8 cellular contexts compared by ENCODE assay signal in genomic region chr16:1309888-1310831, GRCh38. TPM values are rescaled to one million over a fixed set of nuclear protein-coding genes. Genes with fewer than 3 reads are reported as not detected.
DNase-seq lines count a peak whose midpoint lies in the region; ATAC-seq and TF ChIP-seq lines count a peak whose summit lies in the region.

No MANE protein-coding gene starts in this region.

- DNase-seq in AG10803 (ENCODE audit: low read depth): peak; percentile 48
- DNase-seq in MG63: peak; percentile 57
- peak; percentile 81 for DNase-seq in activated CD8-positive, alpha-beta memory T cell treated with anti-CD3 and anti-CD28 coated beads, Interleukin-2, amount 50 U/mL, for 48 hours
- no peak for DNase-seq in nephron progenitor cell
- DNase-seq in transverse colon: peak; percentile 65
- no peak for DNase-seq in NCI-H510A treated with DMSO at 0.1 percent for 48 hours (lab: John Stamatoyannopoulos, UW)

- no peaks in the 10 kb centered on the region for H3K9me3 Mint-ChIP-seq in nephron progenitor cell

- H3K27ac ChIP-seq in esophagus (ENCODE audit: low read depth in 2 of 2, low read length in 1 of 2) (peak overlapping the region; percentile 89 to 97), transverse colon (peak overlapping the region; percentile 96 to 99 (median 98))

- H3K36me3 Mint-ChIP-seq in nephron progenitor cell (ENCODE audit: low read depth): peaks cover 6% of the 10 kb centered on the region

- peak; percentile 6 for ATAC-seq in GM21529 (IDR thresholded peaks at IDR 0.05; ENCODE audit: unreplicated experiment)

- H3K27me3 ChIP-seq in MG63: no peaks in the 10 kb centered on the region
- H3K27me3 ChIP-seq in esophagus (ENCODE audit: control insufficient read depth in 1 of 2, insufficient read depth in 2 of 2, low read length in 2 of 2): no peaks in the 10 kb centered on the region
- H3K27me3 ChIP-seq in transverse colon: no peaks in the 10 kb centered on the region

- TF ChIP-seq POLR2A in transverse colon (IDR thresholded peaks at IDR 0.05): no peak

- H3K36me3 ChIP-seq in MG63: peaks cover 44% of the 10 kb centered on the region
- peaks cover 10 to 28% of the 10 kb centered on the region in 2 donors for H3K36me3 ChIP-seq in esophagus (ENCODE audit: control insufficient read depth in 2 of 2, insufficient read depth in 2 of 2, low read length in 1 of 2)
- peaks cover 0 to 8% (median 2%) of the 10 kb centered on the region in 4 donors for H3K36me3 ChIP-seq in transverse colon

- WGBS in esophagus, 2 donors: 1% methylated on average over 73 to 77 of the region's 77 CpGs
- 1% methylated on average over 50 of the region's 77 CpGs; no CpG with 5 or more reads in 1 of the 2 donors for WGBS in transverse colon (ENCODE audit: low coverage in 1 of 2), 2 donors

- peak overlapping the region; percentile 100 for H3K27ac Mint-ChIP-seq in nephron progenitor cell

- TF ChIP-seq EP300 in transverse colon (IDR thresholded peaks at IDR 0.05; ENCODE audit: low read depth): no peak

- H3K9me3 ChIP-seq in MG63 (no peaks in the 10 kb centered on the region), esophagus (ENCODE audit: control insufficient read depth in 2 of 2, insufficient read depth in 1 of 2, low read depth in 1 of 2, low read length in 1 of 2) (no peaks in the 10 kb centered on the region), transverse colon (no peaks in the 10 kb centered on the region)

- H3K27me3 Mint-ChIP-seq in nephron progenitor cell (ENCODE audit: low read depth, poor library complexity): peaks cover 7% of the 10 kb centered on the region

- H3K4me3 Mint-ChIP-seq in nephron progenitor cell: peak overlapping the region; percentile 100

- TF ChIP-seq CTCF in AG10803 (conservative IDR thresholded peaks at IDR 0.05; ENCODE audit: low read length) (no peak), nephron progenitor cell (IDR thresholded peaks at IDR 0.05) (no peak), transverse colon (IDR thresholded peaks at IDR 0.05) (no peak)

- H3K4me1 ChIP-seq in esophagus (ENCODE audit: control insufficient read depth in 2 of 2, insufficient read depth in 2 of 2, low read length in 1 of 2) (peaks cover 12 to 21% of the 10 kb centered on the region in 2 donors), transverse colon (peaks cover 21 to 32% (median 30%) of the 10 kb centered on the region in 4 donors)

- H3K4me1 Mint-ChIP-seq in nephron progenitor cell: peaks cover 32% of the 10 kb centered on the region

- in situ Hi-C loops in transverse colon (cut with MboI; ENCODE audit: low pct_ligation_motif_present in 1 of 4, low pct_unique_long_range_greater_than_20kb in 1 of 4, low sequenced_read_pairs in 3 of 4): no loop called here

- peak overlapping the region; percentile 81 for H3K4me3 ChIP-seq in AG10803 (ENCODE audit: low read length)
- H3K4me3 ChIP-seq in MG63: peak overlapping the region; percentile 95
- H3K4me3 ChIP-seq in esophagus (ENCODE audit: low read depth in 1 of 2, low read length in 2 of 2): peak overlapping the region; percentile 70 to 88
- peak overlapping the region; percentile 80 to 93 (median 90) for H3K4me3 ChIP-seq in transverse colon

- intact Hi-C loops in transverse colon (cut with DNase I; ENCODE audit: low total_unique reads): no loop called here

RNA-seq across cellular contexts. Expression of gene UBE2I, which starts 0.7 kb away (rescaled TPM):
- 154 and 228 TPM in 2 replicates for total RNA-seq in MG63 (2014; rRNA removed; shearing (Covaris generic); ENCODE audit: low replicate concordance)
- 10 to 100 TPM; 35.4 to 56.9 TPM for polyA plus RNA-seq in esophagus
- total RNA-seq in transverse colon: 100 to 1,000 TPM in 1 of 4 donors, 10 to 100 TPM in 3; 55.4 to 110 (median 58.5) TPM

RNA-seq across cellular contexts. Expression of gene BAIAP3, which starts 23.3 kb away (rescaled TPM):
- 1.1 TPM in 1 of 2 replicates, not detected in the other for total RNA-seq in MG63 (2014; rRNA removed; shearing (Covaris generic); ENCODE audit: low replicate concordance)
- 1 to 10 TPM; 1.2 to 2.7 TPM for polyA plus RNA-seq in esophagus
- total RNA-seq in transverse colon: 100 to 1,000 TPM in 1 of 4 donors, 10 to 100 TPM in 1, 1 to 10 TPM in 2; 7.3 to 190 (median 11.4) TPM

RNA-seq across cellular contexts. Expression of gene TSR3, which starts 41.5 kb away (rescaled TPM):
- total RNA-seq in MG63 (2014; rRNA removed; shearing (Covaris generic); ENCODE audit: low replicate concordance): 138 and 174 TPM in 2 replicates
- 10 to 100 TPM; 31.4 to 53.0 TPM for polyA plus RNA-seq in esophagus
- 100 to 1,000 TPM in 1 of 4 donors, 10 to 100 TPM in 3; 56.4 to 135 (median 75.3) TPM for total RNA-seq in transverse colon

RNA-seq across cellular contexts. Expression of gene GNPTG, which starts 41.6 kb away (rescaled TPM):
- 40.9 and 52.2 TPM in 2 replicates for total RNA-seq in MG63 (2014; rRNA removed; shearing (Covaris generic); ENCODE audit: low replicate concordance)
- polyA plus RNA-seq in esophagus: 10 to 100 TPM; 33.6 to 39.1 TPM
- total RNA-seq in transverse colon: 100 to 1,000 TPM in 1 of 4 donors, 10 to 100 TPM in 3; 53.8 to 130 (median 79.1) TPM

RNA-seq across cellular contexts. Expression of gene TPSD1, which starts 54.3 kb away (rescaled TPM):
- total RNA-seq in MG63 (2014; rRNA removed; shearing (Covaris generic); ENCODE audit: low replicate concordance): not detected in 2 replicates
- polyA plus RNA-seq in esophagus: 1 to 10 TPM in 1 of 2 donors, under 1 TPM in 1; 0.83 to 1.5 TPM
- total RNA-seq in transverse colon: 10 to 100 TPM in 1 of 4 donors, 1 to 10 TPM in 2, not detected in 1; 4.6 to 12.0 (median 7.8) TPM

Comparison
In these comparisons a context has a peak if more than half of its experiments do, and no peak if none do; other contexts are left out.
1. DNase-seq: peak in AG10803 (single experiment), MG63 (single experiment), activated CD8-positive, alpha-beta memory T cell treated with anti-CD3 and anti-CD28 coated beads, Interleukin-2, amount 50 U/mL, for 48 hours (single experiment) and transverse colon (single experiment); none in nephron progenitor cell (single experiment) and NCI-H510A treated with DMSO at 0.1 percent for 48 hours (single experiment).
2. Peak in every context shown above with its lines, with median percentiles within 50 percentile points of each other: H3K4me3 ChIP-seq.